ENCODE assay signal across 23 cellular contexts in genomic region chr2:220465700-220466099, GRCh38.
DNase-seq lines count a peak whose midpoint lies in the region; ATAC-seq, FAIRE-seq and TF ChIP-seq lines count a peak whose summit lies in the region.
"Had no signal": no experiment of that assay in that cellular context is flagged by ENCODE, and none has a peak within 500 bp of the region (broad histone marks: within the 10 kb centered on the region; RNA-seq: fewer than 3 reads in every experiment).

No MANE protein-coding gene starts in this region.

- H4K20me1 ChIP-seq in H1 (replicated peaks in 1 of 2; ENCODE audit: control insufficient read depth in 1 of 2, insufficient read depth in 2 of 2, low read length in 2 of 2) (no peaks in the 10 kb centered on the region), smooth muscle cell (ENCODE audit: low read depth) (no peaks in the 10 kb centered on the region)

- TF ChIP-seq RAD21 in H1 (IDR thresholded peaks at IDR 0.05 in 1 of 2, conservative IDR thresholded peaks at IDR 0.05 in 1 of 2; ENCODE audit: low read depth in 2 of 2, low read length in 2 of 2): no peak

- TF ChIP-seq CTCF in right atrium auricular region (IDR thresholded peaks at IDR 0.05) (no peak), H1 (IDR thresholded peaks at IDR 0.05; ENCODE audit: control extremely low read depth in 1 of 3, insufficient read depth in 1 of 3, low read depth in 1 of 3, low read length in 3 of 3) (no peak), fibroblast of villous mesenchyme (IDR thresholded peaks at IDR 0.05; ENCODE audit: insufficient read depth, low read depth, low read length) (no peak), smooth muscle cell (IDR thresholded peaks at IDR 0.05; ENCODE audit: borderline replicate concordance, insufficient read depth, poor library complexity, severe bottlenecking) (no peak), left lung (IDR thresholded peaks at IDR 0.05) (no peak), nephron progenitor cell (IDR thresholded peaks at IDR 0.05) (no peak)

- no peaks in the 10 kb centered on the region for H3F3A ChIP-seq in smooth muscle cell (ENCODE audit: low read depth)

- no peak for FAIRE-seq in H1 (lab: Jason Lieb, UNC)
- FAIRE-seq: GM18507, HTR-8/SVneo, K562 had no signal

- H2BK15ac ChIP-seq in H1 (ENCODE audit: low read length): no peak overlapping the region

- H3K14ac ChIP-seq in H1 (ENCODE audit: insufficient read length): no peak overlapping the region

- H4K5ac ChIP-seq in H1 (ENCODE audit: insufficient read length, low read depth, low read length): no peak overlapping the region

- H3K4me2 ChIP-seq in H1 (ENCODE audit: insufficient read depth in 1 of 2, low read depth in 2 of 2, low read length in 2 of 2) (no peak overlapping the region), smooth muscle cell (no peak overlapping the region)

- H4K91ac ChIP-seq in H1 (replicated peaks; ENCODE audit: insufficient read length, low read length): no peak overlapping the region

- no peak overlapping the region for H3K4ac ChIP-seq in H1 (replicated peaks; ENCODE audit: insufficient read length, low read depth, low read length)

- no peaks in the 10 kb centered on the region for H3K9me3 ChIP-seq in right atrium auricular region
- no peaks in the 10 kb centered on the region for H3K9me3 ChIP-seq in H1 (ENCODE audit: insufficient read depth in 2 of 2, low read depth in 1 of 2, low read length in 1 of 2)
- no peaks in the 10 kb centered on the region for H3K9me3 ChIP-seq in smooth muscle cell (replicated peaks; ENCODE audit: low read depth)
- H3K9me3 ChIP-seq in left lung: no peaks in the 10 kb centered on the region
- H3K9me3 ChIP-seq: HAP-1 had no signal

- H3K36me3 ChIP-seq in right atrium auricular region: no peaks in the 10 kb centered on the region
- H3K36me3 ChIP-seq in H1 (ENCODE audit: control insufficient read depth in 2 of 4, insufficient read depth in 4 of 4, low read length in 3 of 4): no peaks in the 10 kb centered on the region
- H3K36me3 ChIP-seq in smooth muscle cell (ENCODE audit: low read depth): no peaks in the 10 kb centered on the region
- no peaks in the 10 kb centered on the region for H3K36me3 ChIP-seq in left lung
- H3K36me3 ChIP-seq: HAP-1 had no signal

- H3K79me1 ChIP-seq in H1 (ENCODE audit: low read depth, low read length): no peaks in the 10 kb centered on the region

- H3K18ac ChIP-seq in H1 (ENCODE audit: extremely low read depth, low read length): no peak overlapping the region

- DNase-seq in Right ventricle myocardium superior (no peak), right atrium auricular region (ENCODE audit: low spot score) (no peak), H1 (ENCODE audit: low read depth in 1 of 2, low spot score in 2 of 2) (no peak), fibroblast of villous mesenchyme (ENCODE audit: low read depth) (peak; percentile 23), smooth muscle cell (lab: John Stamatoyannopoulos, UW; ENCODE audit: unreplicated experiment) (no peak), left lung (no peak), nephron progenitor cell (no peak)
- DNase-seq in effector CD8-positive, alpha-beta T cell (lab: John Stamatoyannopoulos, UW): no peak
- DNase-seq: GM23248, HFFc6, Kasumi-1, NCI-H1092 treated with DMSO at 0.1 percent for 48 hours, NCI-H1436, NCI-H187, NCI-H2081 treated with DMSO at 0.1 percent for 48 hours, NCI-H446 treated with DMSO at 0.1 percent for 48 hours, NCI-H526, RPMI8226, SHP77 treated with DMSO at 0.1 percent for 48 hours had no signal

- POLR2A ChIA-PET in H1 (lab: Charles Lee; ENCODE audit: partially characterized antibody): no interaction called here

- H4K8ac ChIP-seq in H1 (ENCODE audit: extremely low read depth, insufficient read depth, low read length): no peak overlapping the region

- H2BK5ac ChIP-seq in H1 (ENCODE audit: low read depth, low read length): no peak overlapping the region

- no peak overlapping the region for H2BK12ac ChIP-seq in H1 (ENCODE audit: low read depth, low read length)

- no peak overlapping the region for H2AK5ac ChIP-seq in H1 (ENCODE audit: low read depth, low read length)

- no peak for TF ChIP-seq EP300 in H1 (IDR thresholded peaks at IDR 0.05; ENCODE audit: borderline replicate concordance in 1 of 2, low read depth in 2 of 2, low read length in 2 of 2)

- no peaks in the 10 kb centered on the region for H3K36me3 Mint-ChIP-seq in nephron progenitor cell (ENCODE audit: low read depth)

- no peak overlapping the region for H3K27ac Mint-ChIP-seq in nephron progenitor cell
- H3K27ac Mint-ChIP-seq: HFFc6 had no signal

- H2AFZ ChIP-seq in H1 (ENCODE audit: low read length): peak overlapping the region; percentile 81; the same call in 1 of the 2 replicates
- H2AFZ ChIP-seq in smooth muscle cell (ENCODE audit: low read depth): peak overlapping the region; percentile 9
- H2AFZ ChIP-seq: GM23248 had no signal

- H3K79me2 ChIP-seq in H1 (ENCODE audit: control insufficient read depth in 1 of 2, insufficient read depth in 2 of 2, low read length in 2 of 2): no peaks in the 10 kb centered on the region
- H3K79me2 ChIP-seq in smooth muscle cell (ENCODE audit: low read depth): no peaks in the 10 kb centered on the region

- peaks cover 3% of the 10 kb centered on the region for H3K9me3 Mint-ChIP-seq in nephron progenitor cell
- H3K9me3 Mint-ChIP-seq: HFFc6 had no signal

- ATAC-seq in Right ventricle myocardium superior (ENCODE audit: poor library complexity) (peak; percentile 71), left lung (no peak)
- ATAC-seq: K562 had no signal

- intact Hi-C loops in Right ventricle myocardium superior (cut with DNase I) (no loop called here), left lung (cut with DNase I) (no loop called here)

- H3K27me3 Mint-ChIP-seq in nephron progenitor cell (ENCODE audit: low read depth, poor library complexity): peaks cover 3% of the 10 kb centered on the region

- CTCF ChIA-PET in H1 (lab: Charles Lee; ENCODE audit: partially characterized antibody): no interaction called here

- H3K4me3 ChIP-seq in right atrium auricular region: no peak overlapping the region
- no peak overlapping the region for H3K4me3 ChIP-seq in H1 (ENCODE audit: extremely low read depth in 1 of 4, insufficient read depth in 2 of 4, low read depth in 3 of 4, low read length in 4 of 4)
- no peak overlapping the region for H3K4me3 ChIP-seq in fibroblast of villous mesenchyme (ENCODE audit: low read depth, low read length)
- no peak overlapping the region for H3K4me3 ChIP-seq in smooth muscle cell
- no peak overlapping the region for H3K4me3 ChIP-seq in left lung
- H3K4me3 ChIP-seq: GM23248, HAP-1, K562 had no signal

- no peak overlapping the region for H2BK120ac ChIP-seq in H1 (replicated peaks; ENCODE audit: low read depth, low read length)

- no peak overlapping the region for H3K4me3 Mint-ChIP-seq in nephron progenitor cell
- H3K4me3 Mint-ChIP-seq: HFFc6 had no signal

- no peak overlapping the region for H3K9ac ChIP-seq in H1 (replicated peaks in 1 of 4; ENCODE audit: extremely low read depth in 1 of 4, low read depth in 3 of 4, low read length in 3 of 4)
- no peak overlapping the region for H3K9ac ChIP-seq in smooth muscle cell (ENCODE audit: low read depth)
- H3K9ac ChIP-seq: GM23248 had no signal

- H3K23me2 ChIP-seq in H1 (ENCODE audit: low read depth, low read length): no peaks in the 10 kb centered on the region; the same call in 1 of the 2 replicates

- H3K27ac ChIP-seq in right atrium auricular region (no peak overlapping the region), H1 (ENCODE audit: low read depth, low read length) (no peak overlapping the region), smooth muscle cell (ENCODE audit: low read depth) (no peak overlapping the region), left lung (no peak overlapping the region)
- H3K27ac ChIP-seq: GM23248 had no signal

- no peaks in the 10 kb centered on the region for H3K27me3 ChIP-seq in right atrium auricular region
- H3K27me3 ChIP-seq in H1 (replicated peaks in 1 of 4; ENCODE audit: control insufficient read depth in 3 of 4, extremely low read depth in 1 of 4, insufficient read depth in 3 of 4, low read length in 3 of 4): no peaks in the 10 kb centered on the region
- H3K27me3 ChIP-seq in smooth muscle cell (ENCODE audit: low read depth): no peaks in the 10 kb centered on the region
- H3K27me3 ChIP-seq in left lung: no peaks in the 10 kb centered on the region

- WGBS in H1 (ENCODE audit: extremely low coverage in 1 of 2, insufficient coverage in 1 of 2, insufficient read length in 1 of 2, insufficient replicate concordance in 2 of 2, low coverage in 1 of 2, low lambda C conversion rate in 2 of 2, missing lambda C conversion rate in 1 of 2), 2 experiments: 78% methylated on average over 4 of the region's 4 CpGs; no CpG with 5 or more reads in 1 of the 2 experiments
- WGBS in smooth muscle cell (ENCODE audit: low lambda C conversion rate): 65% methylated on average over 4 of the region's 4 CpGs

- peaks cover 24% of the 10 kb centered on the region for H3K4me1 Mint-ChIP-seq in nephron progenitor cell

- no peak overlapping the region for H3K56ac ChIP-seq in H1 (replicated peaks; ENCODE audit: insufficient read length, low read depth, low read length)

- H2BK20ac ChIP-seq in H1 (ENCODE audit: low read length): no peak overlapping the region

- TF ChIP-seq POLR2A in H1 (IDR thresholded peaks at IDR 0.05; ENCODE audit: control extremely low read depth in 1 of 2, low read depth in 2 of 2, low read length in 2 of 2): no peak

- H3K4me1 ChIP-seq in right atrium auricular region: peaks cover 0 to 7% of the 10 kb centered on the region in 2 donors
- H3K4me1 ChIP-seq in H1 (replicated peaks in 1 of 4; ENCODE audit: control insufficient read depth in 3 of 4, insufficient read depth in 4 of 4, low read length in 3 of 4): no peaks in the 10 kb centered on the region
- H3K4me1 ChIP-seq in smooth muscle cell (ENCODE audit: low read depth): no peaks in the 10 kb centered on the region
- H3K4me1 ChIP-seq in left lung: no peaks in the 10 kb centered on the region
- H3K4me1 ChIP-seq: HAP-1 had no signal

- no peak overlapping the region for H3K23ac ChIP-seq in H1 (ENCODE audit: insufficient read length)

TF ChIP-seq in H1, 55 proteins besides CTCF, POLR2A, EP300 and RAD21 (continues in another document):
- TF ChIP-seq EZH2 (IDR thresholded peaks at IDR 0.05; ENCODE audit: low read depth, low read length, severe bottlenecking): no peak
- TF ChIP-seq GABPA (IDR thresholded peaks at IDR 0.05; ENCODE audit: borderline replicate concordance, insufficient read depth, low read length): no peak
- TF ChIP-seq POU5F1 (IDR thresholded peaks at IDR 0.05; ENCODE audit: low read depth, low read length): no peak
- no peak for TF ChIP-seq SP4 (IDR thresholded peaks at IDR 0.05; ENCODE audit: low read length)
- no peak for TF ChIP-seq HDAC2 (IDR thresholded peaks at IDR 0.05; ENCODE audit: borderline replicate concordance in 1 of 2, low read depth in 2 of 2, low read length in 2 of 2)
- no peak for TF ChIP-seq POLR2AphosphoS5 (IDR thresholded peaks at IDR 0.05; ENCODE audit: low read depth, low read length)
